ENCODE assay signal across 8 cellular contexts in genomic region chrX:24241822-24242648, GRCh38.
DNase-seq lines count a peak whose midpoint lies in the region; ATAC-seq and TF ChIP-seq lines count a peak whose summit lies in the region.

No MANE protein-coding gene starts in this region.

- no peak overlapping the region for H3K4me3 ChIP-seq in AG10803 (ENCODE audit: low read length)
- no peak overlapping the region for H3K4me3 ChIP-seq in OCI-LY7 (ENCODE audit: low read depth, low read length, poor library complexity, severe bottlenecking)
- H3K4me3 ChIP-seq in osteoblast (ENCODE audit: insufficient read depth, low read length) = no peak overlapping the region

- TF ChIP-seq CTCF in AG10803 (conservative IDR thresholded peaks at IDR 0.05; ENCODE audit: low read length) = peak; percentile 31
- TF ChIP-seq CTCF in GM12873 (IDR thresholded peaks at IDR 0.05; ENCODE audit: insufficient read depth, low read depth, low read length, missing control alignments) = peak; percentile 45
- peak; percentile 74 for TF ChIP-seq CTCF in OCI-LY7 (conservative IDR thresholded peaks at IDR 0.05; ENCODE audit: low read length)
- peak; percentile 47 for TF ChIP-seq CTCF in osteoblast (IDR thresholded peaks at IDR 0.05; ENCODE audit: extremely low read depth, low read depth, low read length)

- no peaks in the 10 kb centered on the region for H3K9me2 ChIP-seq in OCI-LY7 (ENCODE audit: insufficient read depth, low read length)

- POLR2A ChIA-PET in OCI-LY7 (lab: Charles Lee) = interaction anchor here (0.7 to 1.2 kb wide), 4 partner anchors 10 to 369 kb away, joined by 3 to 6 read pairs (median 4); no protein-coding TSS in a partner anchor

- peak; percentile 32 for ATAC-seq in HG03108 (IDR thresholded peaks at IDR 0.05; ENCODE audit: unreplicated experiment)

- H3K9me3 ChIP-seq in OCI-LY7 (ENCODE audit: low read length) (no peaks in the 10 kb centered on the region), osteoblast (ENCODE audit: low read depth, low read length) (no peaks in the 10 kb centered on the region)

- DNase-seq in AG10803 (ENCODE audit: low read depth) (peak; percentile 18), OCI-LY7 (ENCODE audit: low spot score) (peak; percentile 62), erythroblast (lab: John Stamatoyannopoulos, UW) (peak; percentile 5 to 31), osteoblast (ENCODE audit: insufficient read length, low spot score, missing footprints) (no peak), posterior cingulate gyrus (no peak)
- DNase-seq in activated CD8-positive, alpha-beta memory T cell treated with anti-CD3 and anti-CD28 coated beads, Interleukin-2, amount 50 U/mL, for 4 hours = no peak

- peak overlapping the region; percentile 98; the same call in 1 of the 2 replicates for H2AFZ ChIP-seq in OCI-LY7 (ENCODE audit: low read length)
- no peak overlapping the region for H2AFZ ChIP-seq in osteoblast (ENCODE audit: low read length)

- no TSS peak for BruUV-seq in OCI-LY7 (replicated peaks; lab: Mats Ljungman, UMichigan)

- H3K79me2 ChIP-seq in OCI-LY7 (ENCODE audit: insufficient read depth, low read depth, low read length) (no peaks in the 10 kb centered on the region), osteoblast (ENCODE audit: insufficient read depth, low read length) (no peaks in the 10 kb centered on the region)

- H3K27ac ChIP-seq in OCI-LY7 (ENCODE audit: low read depth, low read length, poor library complexity, severe bottlenecking) = peak overlapping the region; percentile 73
- H3K27ac ChIP-seq in osteoblast (ENCODE audit: low read depth, low read length) = peak overlapping the region; percentile 31

- H3K27me3 ChIP-seq in osteoblast (ENCODE audit: insufficient read depth, low read length) = no peaks in the 10 kb centered on the region

- no peaks in the 10 kb centered on the region for H3K36me3 ChIP-seq in OCI-LY7 (ENCODE audit: insufficient read depth, low read length)
- H3K36me3 ChIP-seq in osteoblast (ENCODE audit: insufficient read depth, low read length) = no peaks in the 10 kb centered on the region

- H3K4me2 ChIP-seq in OCI-LY7 (ENCODE audit: low read length) (peak overlapping the region; percentile 78), osteoblast (ENCODE audit: insufficient read depth, low read length) (peak overlapping the region; percentile 9)

- intact Hi-C loops in OCI-LY7 (cut with micrococcal nuclease; ENCODE audit: unreplicated experiment) = loop anchor here (1.0 to 5.0 kb wide), 3 partner anchors 91 to 335 kb away; partner anchors contain the start of genes APOO and CXorf58
- intact Hi-C loops in posterior cingulate gyrus (cut with DNase I) = loop anchor here (1.0 to 10.0 kb wide), 2 partner anchors 92 to 157 kb away; no protein-coding TSS in a partner anchor

- peaks cover 26% of the 10 kb centered on the region for H3K4me1 ChIP-seq in OCI-LY7 (ENCODE audit: insufficient read depth, low read length, poor library complexity, severe bottlenecking)
- H3K4me1 ChIP-seq in osteoblast (ENCODE audit: insufficient read depth, low read length) = peaks cover 16% of the 10 kb centered on the region

- no peak for TF ChIP-seq POLR2A in erythroblast (IDR thresholded peaks at IDR 0.05; ENCODE audit: low read length)

- CTCF ChIA-PET in OCI-LY7 (lab: Charles Lee; ENCODE audit: unreplicated experiment) = interaction anchor here (0.6 to 1.2 kb wide), 2 partner anchors 8 to 188 kb away, joined by 3 read pairs; no protein-coding TSS in a partner anchor

- H4K20me1 ChIP-seq in OCI-LY7 (ENCODE audit: insufficient read depth, low read length) (no peaks in the 10 kb centered on the region), osteoblast (ENCODE audit: insufficient read depth, low read length) (no peaks in the 10 kb centered on the region)

Comparison
In these comparisons a context has a peak if more than half of its experiments do, and no peak if none do; other contexts are left out.
1. DNase-seq: peak in AG10803 (single experiment), OCI-LY7 (single experiment) and erythroblast (2 of 2); none in osteoblast (single experiment), posterior cingulate gyrus (0 of 10) and activated CD8-positive, alpha-beta memory T cell treated with anti-CD3 and anti-CD28 coated beads, Interleukin-2, amount 50 U/mL, for 4 hours (single experiment).
2. Peak in every context shown above with its lines, with median percentiles within 50 percentile points of each other: CTCF ChIP-seq.